Comparison of ENCODE assay signal across 8 cellular contexts in genomic region chr18:48949051-48949605, GRCh38. TPM values are rescaled to one million over a fixed set of nuclear protein-coding genes. Genes with fewer than 3 reads are reported as not detected.
DNase-seq lines count a peak whose midpoint lies in the region; TF ChIP-seq lines count a peak whose summit lies in the region.

No MANE protein-coding gene starts in this region.

- CTCF ChIA-PET in MCF 10A (lab: Yijun Ruan, JAX) = interaction anchor here (2.2 kb wide), 1 partner anchor 11 kb away, joined by 6 read pairs; no protein-coding TSS in a partner anchor

- peak; percentile 79 for DNase-seq in activated CD4-positive, alpha-beta T cell treated with anti-CD3 and anti-CD28 coated beads, Interleukin-2, amount 10 ng/mL, durations not matched to agents 24 days and 14 days
- DNase-seq in activated CD4-positive, alpha-beta T cell treated with anti-CD3 and anti-CD28 coated beads for 1 hour = no peak
- DNase-seq in RPMI8226 (peak; percentile 82), MCF 10A (ENCODE audit: unreplicated experiment) (peak; percentile 57), suprapubic skin (ENCODE audit: low spot score in 2 of 2) (no peak), HT-29 (ENCODE audit: low spot score) (no peak), islet precursor cell (no peak)

- H3K27me3 Mint-ChIP-seq in activated CD4-positive, alpha-beta T cell treated with anti-CD3 and anti-CD28 coated beads, Interleukin-2, amount 10 ng/mL, durations not matched to agents 24 days and 14 days = no peaks in the 10 kb centered on the region
- no peaks in the 10 kb centered on the region for H3K27me3 Mint-ChIP-seq in MCF 10A (ENCODE audit: insufficient read depth, unreplicated experiment)

- intact Hi-C loops in activated CD4-positive, alpha-beta T cell treated with anti-CD3 and anti-CD28 coated beads, Interleukin-2, amount 10 ng/mL, durations not matched to agents 24 days and 14 days (cut with micrococcal nuclease) = loop anchor here (1.0 to 10.0 kb wide), 4 partner anchors 8 to 536 kb away; partner anchors contain the start of gene C18orf32
- intact Hi-C loops in MCF 10A (cut with micrococcal nuclease) = loop anchor here (1.0 to 5.0 kb wide), 5 partner anchors 76 to 288 kb away; no protein-coding TSS in a partner anchor

- H3K27ac ChIP-seq in liver (ENCODE audit: low read depth in 1 of 2, low read length in 2 of 2) (peak overlapping the region; percentile 66 to 89), suprapubic skin (peak overlapping the region; percentile 95)

- under 1% methylated on average over 27 of the region's 27 CpGs for WGBS in liver
- WGBS in suprapubic skin = 1% methylated on average over 27 of the region's 27 CpGs

- H3K27me3 ChIP-seq in liver (ENCODE audit: control insufficient read depth in 4 of 4, insufficient read depth in 4 of 4, low read length in 3 of 4) = no peaks in the 10 kb centered on the region
- no peaks in the 10 kb centered on the region for H3K27me3 ChIP-seq in suprapubic skin

- H3K27ac Mint-ChIP-seq in activated CD4-positive, alpha-beta T cell treated with anti-CD3 and anti-CD28 coated beads, Interleukin-2, amount 10 ng/mL, durations not matched to agents 24 days and 14 days = peak overlapping the region; percentile 82
- peak overlapping the region; percentile 70 for H3K27ac Mint-ChIP-seq in MCF 10A (ENCODE audit: low read depth, unreplicated experiment)

- BruUV-seq in MCF 10A (replicated peaks; lab: Mats Ljungman, UMichigan) = no TSS peak

- H3K4me1 ChIP-seq in liver (ENCODE audit: control insufficient read depth in 4 of 4, insufficient read depth in 4 of 4, low read length in 3 of 4) = peaks cover 5 to 51% (median 43%) of the 10 kb centered on the region in 4 donors
- peaks cover 57% of the 10 kb centered on the region for H3K4me1 ChIP-seq in suprapubic skin

- TF ChIP-seq CTCF in MCF 10A (IDR thresholded peaks at IDR 0.05; ENCODE audit: unreplicated experiment) (no peak), liver (IDR thresholded peaks at IDR 0.05; ENCODE audit: low read depth, low read length, missing input control) (no peak), suprapubic skin (IDR thresholded peaks at IDR 0.05) (no peak)

- H3K9me3 ChIP-seq in liver (ENCODE audit: control insufficient read depth in 4 of 4, low read length in 3 of 4) (no peaks in the 10 kb centered on the region), suprapubic skin (no peaks in the 10 kb centered on the region)

- no peaks in the 10 kb centered on the region for H3K9me3 Mint-ChIP-seq in activated CD4-positive, alpha-beta T cell treated with anti-CD3 and anti-CD28 coated beads, Interleukin-2, amount 10 ng/mL, durations not matched to agents 24 days and 14 days
- no peaks in the 10 kb centered on the region for H3K9me3 Mint-ChIP-seq in MCF 10A (ENCODE audit: unreplicated experiment)

- no peak for TF ChIP-seq POLR2A in suprapubic skin (IDR thresholded peaks at IDR 0.05)

- peak overlapping the region; percentile 93 for H3K4me3 Mint-ChIP-seq in activated CD4-positive, alpha-beta T cell treated with anti-CD3 and anti-CD28 coated beads, Interleukin-2, amount 10 ng/mL, durations not matched to agents 24 days and 14 days
- peak overlapping the region; percentile 91 for H3K4me3 Mint-ChIP-seq in MCF 10A (ENCODE audit: unreplicated experiment)

- peaks cover 44% of the 10 kb centered on the region for H3K36me3 Mint-ChIP-seq in activated CD4-positive, alpha-beta T cell treated with anti-CD3 and anti-CD28 coated beads, Interleukin-2, amount 10 ng/mL, durations not matched to agents 24 days and 14 days (ENCODE audit: low read depth)
- H3K36me3 Mint-ChIP-seq in MCF 10A (ENCODE audit: insufficient read depth, unreplicated experiment) = peaks cover 6% of the 10 kb centered on the region

- POLR2A ChIA-PET in MCF 10A (lab: Yijun Ruan, JAX) = interaction anchor here (0.5 to 2.7 kb wide), 10 partner anchors 11 to 1317 kb away, joined by 3 to 16 read pairs (median 3); partner anchors contain the start of gene CFAP53

- H3K36me3 ChIP-seq in liver (ENCODE audit: control insufficient read depth in 4 of 4, insufficient read depth in 3 of 4, low read depth in 1 of 4, low read length in 3 of 4) (no peaks in the 10 kb centered on the region), suprapubic skin (no peaks in the 10 kb centered on the region)

- TF ChIP-seq RAD21 in liver (IDR thresholded peaks at IDR 0.05) = peak in 1 of 2 donors; percentile 2

- TF ChIP-seq EP300 in suprapubic skin (IDR thresholded peaks at IDR 0.05) = no peak

- peak overlapping the region; percentile 78 to 84 for H3K9ac ChIP-seq in liver (ENCODE audit: low read depth in 1 of 2, low read length in 2 of 2)

- peaks cover 47% of the 10 kb centered on the region for H3K4me1 Mint-ChIP-seq in activated CD4-positive, alpha-beta T cell treated with anti-CD3 and anti-CD28 coated beads, Interleukin-2, amount 10 ng/mL, durations not matched to agents 24 days and 14 days
- H3K4me1 Mint-ChIP-seq in MCF 10A (ENCODE audit: insufficient read depth, unreplicated experiment) = peaks cover 26% of the 10 kb centered on the region

- H3K4me3 ChIP-seq in liver (ENCODE audit: low read depth in 1 of 3, low read length in 3 of 3) (peak overlapping the region; percentile 79 to 88 (median 83)), suprapubic skin (peak overlapping the region; percentile 92)

TF ChIP-seq in liver, 16 proteins besides CTCF, POLR2A, EP300 and RAD21:
- TF ChIP-seq GABPA (IDR thresholded peaks at IDR 0.05 in 1 of 2, conservative IDR thresholded peaks at IDR 0.05 in 1 of 2) (no peak), YY1 (IDR thresholded peaks at IDR 0.05) (no peak), JUND (IDR thresholded peaks at IDR 0.05) (no peak), NR2F2 (IDR thresholded peaks at IDR 0.05) (peak; percentile 1), ZBTB33 (IDR thresholded peaks at IDR 0.05) (no peak), RXRA (IDR thresholded peaks at IDR 0.05) (no peak)

RNA-seq across cellular contexts. Expression of gene SMAD7, which starts 1.6 kb away (rescaled TPM):
- total RNA-seq in activated CD4-positive, alpha-beta T cell treated with anti-CD3 and anti-CD28 coated beads, Interleukin-2, amount 10 ng/mL, durations not matched to agents 24 days and 14 days = 21.8 and 22.4 TPM in 2 replicates
- total RNA-seq in MCF 10A (2022) (9.8 and 12.3 TPM in 2 replicates), liver (10 to 100 TPM in 1 of 2 donors, 1 to 10 TPM in 1; 9.4 to 11.8 TPM), suprapubic skin (10 to 100 TPM; 19.7 to 41.6 (median 27.8) TPM)
- 10 to 100 TPM in 1 of 2 donors, 1 to 10 TPM in 1; 3.2 to 10.7 TPM for polyA plus RNA-seq in liver
- 70.8 and 72.3 TPM in 2 replicates for total RNA-seq in HT-29 (2014; rRNA removed; shearing (Covaris generic))

Comparison
In these comparisons a context has a peak if more than half of its experiments do, and no peak if none do; other contexts are left out.
1. DNase-seq: peak in activated CD4-positive, alpha-beta T cell treated with anti-CD3 and anti-CD28 coated beads, Interleukin-2, amount 10 ng/mL, durations not matched to agents 24 days and 14 days (single experiment), RPMI8226 (single experiment) and MCF 10A (single experiment); none in activated CD4-positive, alpha-beta T cell treated with anti-CD3 and anti-CD28 coated beads for 1 hour (single experiment), suprapubic skin (0 of 2), HT-29 (single experiment) and islet precursor cell (single experiment).